In genomic region chr2:84959045-84959493, GRCh38 we compare ENCODE assay signal across 8 cellular contexts. TPM values are rescaled to one million over a fixed set of nuclear protein-coding genes. Genes with fewer than 3 reads are reported as not detected.
DNase-seq lines count a peak whose midpoint lies in the region; ATAC-seq and TF ChIP-seq lines count a peak whose summit lies in the region.

No MANE protein-coding gene starts in this region.

- peak; percentile 52 for DNase-seq in AG08396 (ENCODE audit: low spot score)
- DNase-seq in amniotic stem cell (lab: John Stamatoyannopoulos, UW) = peak; percentile 59
- DNase-seq in kidney glomerular epithelial cell (lab: John Stamatoyannopoulos, UW) = peak; percentile 70
- no peak for DNase-seq in globus pallidus (ENCODE audit: low spot score)
- DNase-seq in BE2C = no peak
- no peak for DNase-seq in mesenteric fat pad (ENCODE audit: low spot score)

- H3K27ac ChIP-seq in HUES6 (ENCODE audit: low read depth, low read length) = peak overlapping the region; percentile 98

- TF ChIP-seq CTCF in BE2C (IDR thresholded peaks at IDR 0.05; ENCODE audit: low read depth, low read length) = no peak

- H3K4me1 ChIP-seq in HUES6 (ENCODE audit: control insufficient read depth, insufficient read depth, low read length) = peaks cover 44% of the 10 kb centered on the region
- no peaks in the 10 kb centered on the region for H3K4me1 ChIP-seq in BE2C

- H3K36me3 ChIP-seq in HUES6 (ENCODE audit: control insufficient read depth, insufficient read depth, low read length) (peaks cover 23% of the 10 kb centered on the region), BE2C (no peaks in the 10 kb centered on the region)

- H3K4me3 ChIP-seq in HUES6 (ENCODE audit: low read depth, low read length) (peak overlapping the region; percentile 27), BE2C (ENCODE audit: low read depth, low read length) (no peak overlapping the region)

- peak overlapping the region; percentile 79 for H3K9ac ChIP-seq in HUES6 (ENCODE audit: low read length)

- no peak for ATAC-seq in GM21381 (IDR thresholded peaks at IDR 0.05; ENCODE audit: unreplicated experiment)

- H3K27me3 ChIP-seq in HUES6 (ENCODE audit: control insufficient read depth, insufficient read depth, low read length) (no peaks in the 10 kb centered on the region), BE2C (no peaks in the 10 kb centered on the region)

- no peaks in the 10 kb centered on the region for H3K9me3 ChIP-seq in HUES6 (ENCODE audit: control insufficient read depth, insufficient read depth, low read depth, low read length)
- no peaks in the 10 kb centered on the region for H3K9me3 ChIP-seq in BE2C

RNA-seq across cellular contexts. Expression of gene KCMF1, which starts 11.9 kb away (rescaled TPM):
- polyA plus RNA-seq in BE2C (2012; ENCODE audit: insufficient read depth, insufficient read length, low read depth) = 28.0 TPM
- total RNA-seq in mesenteric fat pad = 79.7 TPM

RNA-seq across cellular contexts. Expression of gene TMSB10, which starts 53.6 kb away (rescaled TPM):
- 925 TPM for polyA plus RNA-seq in BE2C (2012; ENCODE audit: insufficient read depth, insufficient read length, low read depth)
- total RNA-seq in mesenteric fat pad = 1,485 TPM

Comparison
In these comparisons a context has a peak if more than half of its experiments do, and no peak if none do; other contexts are left out.
1. DNase-seq: peak in AG08396 (single experiment), amniotic stem cell (single experiment) and kidney glomerular epithelial cell (single experiment); none in globus pallidus (single experiment), BE2C (single experiment) and mesenteric fat pad (single experiment).